In genomic region chr16:85055503-85056210, GRCh38 we compare ENCODE assay signal across 8 cellular contexts. TPM values are rescaled to one million over a fixed set of nuclear protein-coding genes. Genes with fewer than 3 reads are reported as not detected.
DNase-seq lines count a peak whose midpoint lies in the region; ATAC-seq and TF ChIP-seq lines count a peak whose summit lies in the region.

No MANE protein-coding gene starts in this region.

- H3K9me3 Mint-ChIP-seq in T-cell (no peaks in the 10 kb centered on the region), GM23338 (no peaks in the 10 kb centered on the region)

- H3K27ac Mint-ChIP-seq in T-cell (peak overlapping the region; percentile 95 to 97), GM23338 (no peak overlapping the region)

- no peaks in the 10 kb centered on the region for H3K36me3 Mint-ChIP-seq in T-cell
- no peaks in the 10 kb centered on the region for H3K36me3 Mint-ChIP-seq in GM23338 (ENCODE audit: low read depth)

- H3K4me2 ChIP-seq in GM23338, result no peak overlapping the region

- H2AFZ ChIP-seq in GM23338, result no peak overlapping the region

- H3K27ac ChIP-seq in adrenal gland (peak overlapping the region; percentile 57 to 85 (median 72)), GM23338 (ENCODE audit: low read depth) (no peak overlapping the region)

- H3K36me3 ChIP-seq in adrenal gland (replicated peaks in 1 of 2) (no peaks in the 10 kb centered on the region), GM23338 (ENCODE audit: insufficient read depth) (no peaks in the 10 kb centered on the region)

- no peaks in the 10 kb centered on the region for H3K27me3 Mint-ChIP-seq in T-cell
- peaks cover 3% of the 10 kb centered on the region for H3K27me3 Mint-ChIP-seq in GM23338 (ENCODE audit: insufficient read depth, low read depth, poor library complexity)

- no peak for TF ChIP-seq CTCF in adrenal gland (IDR thresholded peaks at IDR 0.05)
- TF ChIP-seq CTCF in GM23338 (conservative IDR thresholded peaks at IDR 0.05; ENCODE audit: low read depth in 2 of 2), result no peak

- intact Hi-C loops in adrenal gland (cut with DNase I), result no loop called here

- WGBS in adrenal gland, 4 donors, result 5 to 16% (median 9%) methylated on average over 10 to 14 of the region's 14 CpGs

- H3K79me2 ChIP-seq in GM23338 (replicated peaks; ENCODE audit: insufficient read depth), result no peaks in the 10 kb centered on the region

- TF ChIP-seq POLR2A in adrenal gland (IDR thresholded peaks at IDR 0.05), result no peak

- H3K4me1 Mint-ChIP-seq in T-cell (peaks cover 40 to 45% (median 40%) of the 10 kb centered on the region in 3 donors), GM23338 (peaks cover 16% of the 10 kb centered on the region)

- H3K4me3 ChIP-seq in adrenal gland (peak overlapping the region in 2 of 4 donors; percentile 8 to 31), GM23338 (no peak overlapping the region)

- H3K4me3 Mint-ChIP-seq in T-cell, result peak overlapping the region; percentile 61 to 75 (median 69)
- no peak overlapping the region for H3K4me3 Mint-ChIP-seq in GM23338

- H3F3A ChIP-seq in GM23338 (replicated peaks; ENCODE audit: low read depth), result no peaks in the 10 kb centered on the region

- H3K9me3 ChIP-seq in adrenal gland (replicated peaks in 1 of 3), result no peaks in the 10 kb centered on the region

- H4K20me1 ChIP-seq in GM23338 (replicated peaks; ENCODE audit: insufficient read depth), result no peaks in the 10 kb centered on the region

- CTCF ChIA-PET in T-cell (lab: Charles Lee), result interaction anchor here in 1 of 2 donors (0.8 to 1.9 kb wide), 2 partner anchors 29 to 31 kb away, joined by 3 to 6 read pairs; no protein-coding TSS in a partner anchor

- H3K9me2 ChIP-seq in GM23338 (ENCODE audit: insufficient read depth), result no peaks in the 10 kb centered on the region

- ATAC-seq in GM18520 (IDR thresholded peaks at IDR 0.05; ENCODE audit: unreplicated experiment), result peak; percentile 76
- ATAC-seq in HG03095 (IDR thresholded peaks at IDR 0.05; ENCODE audit: unreplicated experiment), result peak; percentile 82
- ATAC-seq in T-cell (replicated peaks in 1 of 4), result peak; percentile 93 to 95 (median 94)
- ATAC-seq in GM23338, result no peak; the same call in 2 of the 3 replicates

- POLR2A ChIA-PET in T-cell (lab: Charles Lee), result interaction anchor here in 1 of 2 donors (1.0 to 1.3 kb wide), 2 partner anchors 44 to 501 kb away, joined by 3 to 8 read pairs; partner anchors contain the start of gene ZDHHC7

- peak; percentile 49 to 92 (median 69) for DNase-seq in T-cell
- DNase-seq in adrenal gland, result peak in 6 of 7 donors; percentile 56 to 86 (median 68)
- DNase-seq in iris pigment epithelial cell (ENCODE audit: low read depth), result peak; percentile 80
- DNase-seq in stimulated activated CD4-positive, alpha-beta T cell treated with anti-CD3 and anti-CD28 coated beads, Interleukin-15, amount 100 ng/mL, for 48 hours (ENCODE audit: low read depth in 2 of 2), result peak; percentile 66 to 67
- no peak for DNase-seq in cerebellum (ENCODE audit: low spot score)
- no peak for DNase-seq in GM23338 (ENCODE audit: low spot score)

- H3K4me1 ChIP-seq in adrenal gland (replicated peaks in 1 of 2), result peaks cover 13 to 30% of the 10 kb centered on the region in 2 donors
- no peaks in the 10 kb centered on the region; the same call in 1 of the 2 replicates for H3K4me1 ChIP-seq in GM23338 (ENCODE audit: insufficient read depth)

- H3K27me3 ChIP-seq in adrenal gland (no peaks in the 10 kb centered on the region), GM23338 (ENCODE audit: insufficient read depth) (no peaks in the 10 kb centered on the region)

TF ChIP-seq in GM23338, 12 proteins besides CTCF, POLR2A, EP300 and RAD21:
- TF ChIP-seq ZNF331 (CRISPR knock-in tag; IDR thresholded peaks at IDR 0.05; ENCODE audit: low read depth) (no peak), ZNF114 (CRISPR knock-in tag; IDR thresholded peaks at IDR 0.05) (no peak), CREB1 (CRISPR knock-in tag; IDR thresholded peaks at IDR 0.05; ENCODE audit: low read depth) (no peak), NANOG (IDR thresholded peaks at IDR 0.05; ENCODE audit: borderline replicate concordance) (no peak)

RNA-seq across cellular contexts. Expression of gene KIAA0513, which starts 28.1 kb away (rescaled TPM):
- total RNA-seq in T-cell (10 to 100 TPM in 4 of 5 donors, 1 to 10 TPM in 1; 9.2 to 19.7 (median 17.2) TPM), adrenal gland (10 to 100 TPM; 13.7 to 36.7 (median 22.8) TPM), cerebellum (32.9 TPM)
- polyA plus RNA-seq in adrenal gland (10 to 100 TPM in 1 of 3 donors, 1 to 10 TPM in 2; 8.6 to 12.2 (median 9.5) TPM), GM23338 (2016; fragmentation: Nextera tagmentation; extraction: Ambion mirVana) (2.1 and 4.8 TPM in 2 replicates)
- total RNA-seq in GM23338 (2014; rRNA removed; shearing (Covaris generic)), result 7.8 and 8.7 TPM in 2 replicates

RNA-seq across cellular contexts. Expression of gene ZDHHC7, which starts 44.3 kb away (rescaled TPM):
- 10 to 100 TPM; 33.5 to 43.9 (median 38.7) TPM for total RNA-seq in T-cell
- total RNA-seq in adrenal gland, result 10 to 100 TPM; 39.7 to 74.6 (median 47.2) TPM
- 10 to 100 TPM; 22.5 to 34.8 (median 24.4) TPM for polyA plus RNA-seq in adrenal gland
- 21.7 TPM for total RNA-seq in cerebellum
- 46.1 and 49.4 TPM in 2 replicates for total RNA-seq in GM23338 (2014; rRNA removed; shearing (Covaris generic))
- 9.9 and 13.1 TPM in 2 replicates for polyA plus RNA-seq in GM23338 (2016; fragmentation: Nextera tagmentation; extraction: Ambion mirVana)

RNA-seq across cellular contexts. Expression of gene CIBAR2, which starts 56.6 kb away (rescaled TPM):
- total RNA-seq in T-cell, result not detected
- total RNA-seq in adrenal gland, result 1 to 10 TPM in 1 of 8 donors, under 1 TPM in 3, not detected in 4; 0.30 to 1.2 (median 0.47) TPM
- 1 to 10 TPM in 2 of 3 donors, under 1 TPM in 1; 0.91 to 2.6 (median 1.7) TPM for polyA plus RNA-seq in adrenal gland
- total RNA-seq in cerebellum, result not detected
- not detected in 2 replicates for total RNA-seq in GM23338 (2014; rRNA removed; shearing (Covaris generic))
- not detected in 2 replicates for polyA plus RNA-seq in GM23338 (2016; fragmentation: Nextera tagmentation; extraction: Ambion mirVana)

Comparison
In these comparisons a context has a peak if more than half of its experiments do, and no peak if none do; other contexts are left out.
1. DNase-seq: peak in T-cell (34 of 34), adrenal gland (6 of 7), iris pigment epithelial cell (single experiment) and stimulated activated CD4-positive, alpha-beta T cell treated with anti-CD3 and anti-CD28 coated beads, Interleukin-15, amount 100 ng/mL, for 48 hours (2 of 2); none in cerebellum (single experiment) and GM23338 (single experiment).